Comparison of ENCODE assay signal across 8 cellular contexts in genomic region chr5:14665110-14665822, GRCh38. TPM values are rescaled to one million over a fixed set of nuclear protein-coding genes. Genes with fewer than 3 reads are reported as not detected.
DNase-seq lines count a peak whose midpoint lies in the region; ATAC-seq, FAIRE-seq and TF ChIP-seq lines count a peak whose summit lies in the region.

No MANE protein-coding gene starts in this region.

- H3K36me3 Mint-ChIP-seq in activated T-cell treated with anti-CD3 and anti-CD28 coated beads, Interleukin-2, amount 50 U/mL, for 72 hours (ENCODE audit: insufficient read depth in 2 of 2) = peaks cover 10 to 20% of the 10 kb centered on the region in 2 donors

- no peak for TF ChIP-seq CTCF in NB4 (IDR thresholded peaks at IDR 0.05; ENCODE audit: low read depth, low read length)
- no peak for TF ChIP-seq CTCF in neutrophil (IDR thresholded peaks at IDR 0.05)

- peak overlapping the region; percentile 97 for H3K27ac Mint-ChIP-seq in activated T-cell treated with anti-CD3 and anti-CD28 coated beads, Interleukin-2, amount 50 U/mL, for 72 hours

- ATAC-seq in activated T-cell treated with anti-CD3 and anti-CD28 coated beads, Interleukin-2, amount 50 U/mL, for 72 hours (replicated peaks in 1 of 2) = no peak
- ATAC-seq in HG02840 (IDR thresholded peaks at IDR 0.05; ENCODE audit: low FRiP score, unreplicated experiment) = no peak

- H3K4me1 ChIP-seq in neutrophil (ENCODE audit: control insufficient read depth in 1 of 2, insufficient read depth in 1 of 2, low read depth in 1 of 2, low read length in 1 of 2) = peaks cover 31 to 34% of the 10 kb centered on the region in 2 experiments

- H3K27ac ChIP-seq in neutrophil = peak overlapping the region; percentile 97

- H3K9me3 ChIP-seq in neutrophil = no peaks in the 10 kb centered on the region

- H3K4me1 Mint-ChIP-seq in activated T-cell treated with anti-CD3 and anti-CD28 coated beads, Interleukin-2, amount 50 U/mL, for 72 hours (ENCODE audit: low read depth) = peaks cover 84% of the 10 kb centered on the region

- no peaks in the 10 kb centered on the region for H3K27me3 ChIP-seq in neutrophil

- peaks cover 4% of the 10 kb centered on the region for H3K36me3 ChIP-seq in neutrophil

- H3K9me3 Mint-ChIP-seq in activated T-cell treated with anti-CD3 and anti-CD28 coated beads, Interleukin-2, amount 50 U/mL, for 72 hours = no peaks in the 10 kb centered on the region

- no peak for FAIRE-seq in frontal cortex (lab: Jason Lieb, UNC)

- TF ChIP-seq POLR2A in NB4 (IDR thresholded peaks at IDR 0.05; ENCODE audit: extremely low read depth, insufficient read length) = no peak

- peak overlapping the region; percentile 89 to 95 for H3K4me3 Mint-ChIP-seq in activated T-cell treated with anti-CD3 and anti-CD28 coated beads, Interleukin-2, amount 50 U/mL, for 72 hours

- H3K27me3 Mint-ChIP-seq in activated T-cell treated with anti-CD3 and anti-CD28 coated beads, Interleukin-2, amount 50 U/mL, for 72 hours (ENCODE audit: low read depth) = no peaks in the 10 kb centered on the region

- peak overlapping the region; percentile 87 for H3K4me3 ChIP-seq in NB4 (ENCODE audit: low read depth, low read length)
- H3K4me3 ChIP-seq in neutrophil (ENCODE audit: low read depth in 1 of 2, low read length in 1 of 2) = peak overlapping the region; percentile 76 to 89

- DNase-seq in 8988T (peak; percentile 68), GM03348 (ENCODE audit: low spot score) (peak; percentile 42), NB4 (ENCODE audit: low read depth) (peak; percentile 64), frontal cortex (ENCODE audit: low spot score in 2 of 2) (peak; percentile 32 to 45), NCI-H128 (lab: John Stamatoyannopoulos, UW; ENCODE audit: unreplicated experiment) (no peak)
- DNase-seq in activated T-cell treated with anti-CD3 and anti-CD28 coated beads, Interleukin-2, amount 50 U/mL, for 72 hours = peak; percentile 18 to 46

RNA-seq across cellular contexts. Expression of gene OTULIN, which starts 0.7 kb away (rescaled TPM):
- 10 to 100 TPM; 72.9 to 77.9 TPM for total RNA-seq in activated T-cell treated with anti-CD3 and anti-CD28 coated beads, Interleukin-2, amount 50 U/mL, for 72 hours
- total RNA-seq in frontal cortex = 11.4 TPM
